In the genomic region with DNA sequence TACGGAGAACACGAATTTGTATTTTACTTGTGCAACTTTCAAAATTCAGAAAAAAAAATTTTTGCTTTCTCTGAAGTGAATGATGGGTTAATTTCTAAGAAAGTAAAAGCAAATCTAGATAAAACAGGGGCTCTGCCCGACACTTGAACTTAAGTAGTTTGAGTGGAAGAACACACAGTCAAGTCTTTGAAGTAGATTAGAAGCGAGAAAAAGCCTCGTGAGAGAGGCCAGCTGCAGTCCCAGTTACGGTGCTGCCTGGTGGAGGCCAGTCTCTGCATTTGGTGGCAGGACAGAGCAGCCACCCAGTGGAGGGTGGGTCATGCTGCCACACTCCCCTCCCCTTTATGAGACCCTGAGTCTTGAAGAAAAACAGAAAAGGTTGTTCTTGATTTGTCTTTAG, we compare ENCODE assay signal across 1 cellular context.
TF ChIP-seq lines count a peak whose summit lies in the region.

No MANE protein-coding gene starts in this region.

TF ChIP-seq in GM23338, 12 proteins besides CTCF, POLR2A, EP300 and RAD21 (continued from another document):
- TF ChIP-seq, protein P1, sequence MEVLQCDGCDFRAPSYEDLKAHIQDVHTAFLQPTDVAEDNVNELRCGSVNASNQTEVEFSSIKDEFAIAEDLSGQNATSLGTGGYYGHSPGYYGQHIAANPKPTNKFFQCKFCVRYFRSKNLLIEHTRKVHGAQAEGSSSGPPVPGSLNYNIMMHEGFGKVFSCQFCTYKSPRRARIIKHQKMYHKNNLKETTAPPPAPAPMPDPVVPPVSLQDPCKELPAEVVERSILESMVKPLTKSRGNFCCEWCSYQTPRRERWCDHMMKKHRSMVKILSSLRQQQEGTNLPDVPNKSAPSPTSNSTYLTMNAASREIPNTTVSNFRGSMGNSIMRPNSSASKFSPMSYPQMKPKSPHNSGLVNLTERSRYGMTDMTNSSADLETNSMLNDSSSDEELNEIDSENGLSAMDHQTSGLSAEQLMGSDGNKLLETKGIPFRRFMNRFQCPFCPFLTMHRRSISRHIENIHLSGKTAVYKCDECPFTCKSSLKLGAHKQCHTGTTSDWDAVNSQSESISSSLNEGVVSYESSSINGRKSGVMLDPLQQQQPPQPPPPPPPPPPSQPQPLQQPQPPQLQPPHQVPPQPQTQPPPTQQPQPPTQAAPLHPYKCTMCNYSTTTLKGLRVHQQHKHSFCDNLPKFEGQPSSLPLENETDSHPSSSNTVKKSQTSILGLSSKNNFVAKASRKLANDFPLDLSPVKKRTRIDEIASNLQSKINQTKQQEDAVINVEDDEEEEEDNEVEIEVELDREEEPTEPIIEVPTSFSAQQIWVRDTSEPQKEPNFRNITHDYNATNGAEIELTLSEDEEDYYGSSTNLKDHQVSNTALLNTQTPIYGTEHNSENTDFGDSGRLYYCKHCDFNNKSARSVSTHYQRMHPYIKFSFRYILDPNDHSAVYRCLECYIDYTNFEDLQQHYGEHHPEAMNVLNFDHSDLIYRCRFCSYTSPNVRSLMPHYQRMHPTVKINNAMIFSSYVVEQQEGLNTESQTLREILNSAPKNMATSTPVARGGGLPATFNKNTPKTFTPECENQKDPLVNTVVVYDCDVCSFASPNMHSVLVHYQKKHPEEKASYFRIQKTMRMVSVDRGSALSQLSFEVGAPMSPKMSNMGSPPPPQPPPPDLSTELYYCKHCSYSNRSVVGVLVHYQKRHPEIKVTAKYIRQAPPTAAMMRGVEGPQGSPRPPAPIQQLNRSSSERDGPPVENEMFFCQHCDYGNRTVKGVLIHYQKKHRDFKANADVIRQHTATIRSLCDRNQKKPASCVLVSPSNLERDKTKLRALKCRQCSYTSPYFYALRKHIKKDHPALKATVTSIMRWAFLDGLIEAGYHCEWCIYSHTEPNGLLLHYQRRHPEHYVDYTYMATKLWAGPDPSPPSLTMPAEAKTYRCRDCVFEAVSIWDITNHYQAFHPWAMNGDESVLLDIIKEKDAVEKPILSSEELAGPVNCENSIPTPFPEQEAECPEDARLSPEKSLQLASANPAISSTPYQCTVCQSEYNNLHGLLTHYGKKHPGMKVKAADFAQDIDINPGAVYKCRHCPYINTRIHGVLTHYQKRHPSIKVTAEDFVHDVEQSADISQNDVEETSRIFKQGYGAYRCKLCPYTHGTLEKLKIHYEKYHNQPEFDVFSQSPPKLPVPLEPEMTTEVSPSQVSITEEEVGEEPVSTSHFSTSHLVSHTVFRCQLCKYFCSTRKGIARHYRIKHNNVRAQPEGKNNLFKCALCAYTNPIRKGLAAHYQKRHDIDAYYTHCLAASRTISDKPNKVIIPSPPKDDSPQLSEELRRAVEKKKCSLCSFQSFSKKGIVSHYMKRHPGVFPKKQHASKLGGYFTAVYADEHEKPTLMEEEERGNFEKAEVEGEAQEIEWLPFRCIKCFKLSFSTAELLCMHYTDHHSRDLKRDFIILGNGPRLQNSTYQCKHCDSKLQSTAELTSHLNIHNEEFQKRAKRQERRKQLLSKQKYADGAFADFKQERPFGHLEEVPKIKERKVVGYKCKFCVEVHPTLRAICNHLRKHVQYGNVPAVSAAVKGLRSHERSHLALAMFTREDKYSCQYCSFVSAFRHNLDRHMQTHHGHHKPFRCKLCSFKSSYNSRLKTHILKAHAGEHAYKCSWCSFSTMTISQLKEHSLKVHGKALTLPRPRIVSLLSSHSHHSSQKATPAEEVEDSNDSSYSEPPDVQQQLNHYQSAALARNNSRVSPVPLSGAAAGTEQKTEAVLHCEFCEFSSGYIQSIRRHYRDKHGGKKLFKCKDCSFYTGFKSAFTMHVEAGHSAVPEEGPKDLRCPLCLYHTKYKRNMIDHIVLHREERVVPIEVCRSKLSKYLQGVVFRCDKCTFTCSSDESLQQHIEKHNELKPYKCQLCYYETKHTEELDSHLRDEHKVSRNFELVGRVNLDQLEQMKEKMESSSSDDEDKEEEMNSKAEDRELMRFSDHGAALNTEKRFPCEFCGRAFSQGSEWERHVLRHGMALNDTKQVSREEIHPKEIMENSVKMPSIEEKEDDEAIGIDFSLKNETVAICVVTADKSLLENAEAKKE (CRISPR knock-in tag; IDR thresholded peaks at IDR 0.05): no peak
- no peak for TF ChIP-seq EZH2phosphoT487 (IDR thresholded peaks at IDR 0.05; ENCODE audit: unreplicated experiment)
- TF ChIP-seq POLR2AphosphoS5 (IDR thresholded peaks at IDR 0.05; ENCODE audit: low read depth): no peak
- TF ChIP-seq ZNF331 (CRISPR knock-in tag; IDR thresholded peaks at IDR 0.05; ENCODE audit: low read depth): no peak
- TF ChIP-seq ZNF114 (CRISPR knock-in tag; IDR thresholded peaks at IDR 0.05): no peak
- TF ChIP-seq, protein P2, sequence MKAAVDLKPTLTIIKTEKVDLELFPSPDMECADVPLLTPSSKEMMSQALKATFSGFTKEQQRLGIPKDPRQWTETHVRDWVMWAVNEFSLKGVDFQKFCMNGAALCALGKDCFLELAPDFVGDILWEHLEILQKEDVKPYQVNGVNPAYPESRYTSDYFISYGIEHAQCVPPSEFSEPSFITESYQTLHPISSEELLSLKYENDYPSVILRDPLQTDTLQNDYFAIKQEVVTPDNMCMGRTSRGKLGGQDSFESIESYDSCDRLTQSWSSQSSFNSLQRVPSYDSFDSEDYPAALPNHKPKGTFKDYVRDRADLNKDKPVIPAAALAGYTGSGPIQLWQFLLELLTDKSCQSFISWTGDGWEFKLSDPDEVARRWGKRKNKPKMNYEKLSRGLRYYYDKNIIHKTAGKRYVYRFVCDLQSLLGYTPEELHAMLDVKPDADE (IDR thresholded peaks at IDR 0.05): no peak
- no peak for TF ChIP-seq JUNB (IDR thresholded peaks at IDR 0.05; ENCODE audit: unreplicated experiment)
- TF ChIP-seq NANOG (IDR thresholded peaks at IDR 0.05; ENCODE audit: borderline replicate concordance): no peak
- no peak for TF ChIP-seq STAT1 (IDR thresholded peaks at IDR 0.05; ENCODE audit: unreplicated experiment)
- TF ChIP-seq EZH2 (IDR thresholded peaks at IDR 0.05; ENCODE audit: low read depth, unreplicated experiment): no peak
- TF ChIP-seq CREB1 (CRISPR knock-in tag; IDR thresholded peaks at IDR 0.05; ENCODE audit: low read depth): no peak
